In the genomic region with DNA sequence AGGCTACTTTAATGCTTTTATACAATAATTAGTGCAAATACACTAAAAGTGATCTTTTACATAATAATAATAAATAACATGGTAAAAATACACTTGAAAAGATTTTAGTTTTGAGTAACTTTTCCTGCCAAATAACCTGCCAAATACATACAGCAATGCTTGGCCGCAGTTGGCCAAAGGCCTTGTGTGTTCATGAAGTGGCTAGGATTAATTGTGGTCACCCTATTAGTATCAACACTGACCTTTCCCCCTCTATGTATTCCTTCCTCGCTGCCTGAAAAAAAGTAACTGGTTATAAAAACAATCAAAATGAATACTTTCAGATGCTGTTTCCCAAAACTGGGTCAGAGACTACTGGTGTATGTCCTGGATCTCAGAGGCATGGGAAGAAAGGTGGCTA, we compare ENCODE assay signal across 21 cellular contexts.
"Had no signal": no experiment of that assay in that cellular context is flagged by ENCODE, and none has a peak within 500 bp of the region (broad histone marks: within the 10 kb centered on the region; RNA-seq: fewer than 3 reads in every experiment).

No MANE protein-coding gene starts in this region.

- H3K9me3 ChIP-seq: mucosa of descending colon, neutrophil, right atrium auricular region, spleen, transverse colon had no signal

- H3K4me3 ChIP-seq: mucosa of descending colon, right atrium auricular region, spleen, transverse colon had no signal

- H3K36me3 ChIP-seq: neutrophil, right atrium auricular region, transverse colon had no signal

- H3K4me1 ChIP-seq: right atrium auricular region, transverse colon had no signal

- H3K27ac ChIP-seq: foreskin keratinocyte, neutrophil, right atrium auricular region, transverse colon, VCaP had no signal

- ATAC-seq: activated CD8-positive, alpha-beta T cell treated with anti-CD3 and anti-CD28 coated beads for 36 hours; activated naive CD8-positive, alpha-beta T cell treated with anti-CD3 and anti-CD28 coated beads, Interleukin-2, amount 50 U/mL, for 24 hours; effector memory CD8-positive, alpha-beta T cell; left colon; mucosa of descending colon; naive thymus-derived CD8-positive, alpha-beta T cell; stimulated activated memory B cell treated with anti-CD40 and anti-IgM and Interleukin-4, amounts not matched to agents 10 μg/mL and 1 μg/mL and 100 μg/mL, for 72 hours had no signal

- H3K27me3 ChIP-seq: foreskin keratinocyte, neutrophil, right atrium auricular region, spleen, transverse colon had no signal

- DNase-seq: activated CD4-positive, alpha-beta T cell treated with anti-CD3 and anti-CD28 coated beads for 4 hours; activated CD8-positive, alpha-beta memory T cell treated with anti-CD3 and anti-CD28 coated beads, Interleukin-2, amount 50 U/mL, for 4 hours; activated CD8-positive, alpha-beta T cell treated with anti-CD3 and anti-CD28 coated beads for 36 hours; activated naive CD4-positive, alpha-beta T cell; activated naive CD8-positive, alpha-beta T cell treated with anti-CD3 and anti-CD28 coated beads, Interleukin-2, amount 50 U/mL, for 24 hours; activated T-cell treated with anti-CD3 and anti-CD28 coated beads, Interleukin-2, amount 50 U/mL, for 72 hours; central memory CD4-positive, alpha-beta T cell; effector memory CD8-positive, alpha-beta T cell; immature natural killer cell; left colon; mucosa of descending colon; naive thymus-derived CD8-positive, alpha-beta T cell; spleen; stimulated activated CD4-positive, alpha-beta T cell treated with anti-CD3 and anti-CD28 coated beads, Interleukin-1b, Interleukin-23, amount 100 ng/mL, for 48 hours; T-helper 1 cell; transverse colon had no signal
